In genomic region chr1:54291276-54292014, GRCh38 we compare ENCODE assay signal across 14 cellular contexts.
A peak's percentile ranks its signal among the peaks of the same experiment; 100 is the strongest.
DNase-seq lines count a peak whose midpoint lies in the region; ATAC-seq, FAIRE-seq and TF ChIP-seq lines count a peak whose summit lies in the region.
"Had no signal": no experiment of that assay in that cellular context is flagged by ENCODE, and none has a peak within 500 bp of the region (broad histone marks: within the 10 kb centered on the region; RNA-seq: fewer than 3 reads in every experiment).

No MANE protein-coding gene starts in this region.

- H3K9me3 ChIP-seq in astrocyte (ENCODE audit: insufficient read depth, low read depth, low read length) (no peaks in the 10 kb centered on the region), pancreas (no peaks in the 10 kb centered on the region)

- peak; percentile 61 for DNase-seq in COLO668 (lab: John Stamatoyannopoulos, UW; ENCODE audit: unreplicated experiment)
- DNase-seq in NCI-H1436 treated with DMSO at 0.1 percent for 48 hours (lab: John Stamatoyannopoulos, UW), result peak; percentile 41
- DNase-seq in astrocyte (ENCODE audit: low read depth), result no peak
- DNase-seq in pancreas, result no peak
- no peak for DNase-seq in HCEC 1CT
- DNase-seq: foreskin melanocyte; MM.1S; stimulated activated CD4-positive, alpha-beta T cell treated with anti-CD3 and anti-CD28 coated beads, Interleukin-1b, Interleukin-23, amount 100 ng/mL, for 48 hours; stimulated activated naive CD8-positive, alpha-beta T cell treated with anti-CD3 and anti-CD28 coated beads, Interleukin-15, Interleukin-2, amounts not matched to agents 100 U/mL and 50 U/mL, for 24 hours had no signal

- H3K4me1 Mint-ChIP-seq in astrocyte (ENCODE audit: low read depth, unreplicated experiment), result peaks cover 72% of the 10 kb centered on the region

- intact Hi-C loops in pancreas (cut with DNase I), result no loop called here

- no peak for TF ChIP-seq CTCF in astrocyte (IDR thresholded peaks at IDR 0.05; ENCODE audit: insufficient read depth, low read depth, low read length)
- TF ChIP-seq CTCF in pancreas (IDR thresholded peaks at IDR 0.05), result no peak

- H2AFZ ChIP-seq in astrocyte (ENCODE audit: low read depth, low read length), result no peak overlapping the region
- H2AFZ ChIP-seq: parathyroid adenoma had no signal

- H3K27ac ChIP-seq in astrocyte (ENCODE audit: low read depth, low read length), result no peak overlapping the region
- peak overlapping the region in 1 of 4 donors; percentile 37 for H3K27ac ChIP-seq in pancreas
- H3K27ac ChIP-seq: HL-60, parathyroid adenoma had no signal

- no peak overlapping the region for H3K4me2 ChIP-seq in astrocyte (ENCODE audit: low read length)

- H3K4me1 ChIP-seq in astrocyte (ENCODE audit: insufficient read depth, low read length), result peaks cover 15% of the 10 kb centered on the region
- H3K4me1 ChIP-seq in pancreas, result peaks cover 0 to 26% (median 24%) of the 10 kb centered on the region in 3 donors
- H3K4me1 ChIP-seq: parathyroid adenoma had no signal

- 67 to 71% methylated on average over 19 to 20 of the region's 20 CpGs for WGBS in pancreas, 2 donors

- H3K36me3 ChIP-seq in astrocyte (ENCODE audit: insufficient read depth, low read length) (no peaks in the 10 kb centered on the region), pancreas (no peaks in the 10 kb centered on the region)

- H3K9ac ChIP-seq in astrocyte (ENCODE audit: low read length), result no peak overlapping the region
- H3K9ac ChIP-seq: parathyroid adenoma had no signal

- H3K79me2 ChIP-seq in astrocyte (ENCODE audit: insufficient read depth, low read length), result peaks cover 47% of the 10 kb centered on the region

- ATAC-seq in pancreas, result peak in 3 of 4 donors; percentile 13 to 25 (median 14)
- ATAC-seq in HG02885 (IDR thresholded peaks at IDR 0.05; ENCODE audit: poor library complexity, unreplicated experiment), result no peak
- ATAC-seq in GM21786 (IDR thresholded peaks at IDR 0.05; ENCODE audit: unreplicated experiment), result no peak
- ATAC-seq in GM21576 (IDR thresholded peaks at IDR 0.05; ENCODE audit: unreplicated experiment), result no peak
- ATAC-seq: stimulated activated naive CD8-positive, alpha-beta T cell treated with anti-CD3 and anti-CD28 coated beads, Interleukin-15, Interleukin-2, amounts not matched to agents 100 U/mL and 50 U/mL, for 24 hours had no signal

- H3K9me3 Mint-ChIP-seq in astrocyte (ENCODE audit: unreplicated experiment), result no peaks in the 10 kb centered on the region

- H3K27me3 ChIP-seq in astrocyte (ENCODE audit: insufficient read depth, low read length) (no peaks in the 10 kb centered on the region), pancreas (no peaks in the 10 kb centered on the region)

- H3K27ac Mint-ChIP-seq in astrocyte (ENCODE audit: unreplicated experiment), result peak overlapping the region; percentile 41

- H3K4me3 Mint-ChIP-seq in astrocyte (ENCODE audit: unreplicated experiment), result no peak overlapping the region

- no peak for FAIRE-seq in astrocyte (lab: Jason Lieb, UNC)
- FAIRE-seq in pancreas (lab: Jason Lieb, UNC), result no peak

- peaks cover 85% of the 10 kb centered on the region for H4K20me1 ChIP-seq in astrocyte (ENCODE audit: insufficient read depth, low read length)

- H3K27me3 Mint-ChIP-seq in astrocyte (ENCODE audit: low read depth, unreplicated experiment), result no peaks in the 10 kb centered on the region

- H3K36me3 Mint-ChIP-seq in astrocyte (ENCODE audit: low read depth, unreplicated experiment), result peaks cover 6% of the 10 kb centered on the region

- H3K4me3 ChIP-seq in astrocyte (ENCODE audit: insufficient read depth, low read depth, low read length) (no peak overlapping the region), pancreas (no peak overlapping the region)

Comparison
In these comparisons a context has a peak if more than half of its experiments do, and no peak if none do; other contexts are left out.
1. DNase-seq: peak in COLO668 (single experiment) and NCI-H1436 treated with DMSO at 0.1 percent for 48 hours (single experiment); none in astrocyte (single experiment), pancreas (0 of 6) and HCEC 1CT (single experiment).
2. ATAC-seq: peak in pancreas (3 of 4); none in HG02885 (single experiment), GM21786 (single experiment) and GM21576 (single experiment).